1 cellular context compared by ENCODE assay signal in the genomic region with DNA sequence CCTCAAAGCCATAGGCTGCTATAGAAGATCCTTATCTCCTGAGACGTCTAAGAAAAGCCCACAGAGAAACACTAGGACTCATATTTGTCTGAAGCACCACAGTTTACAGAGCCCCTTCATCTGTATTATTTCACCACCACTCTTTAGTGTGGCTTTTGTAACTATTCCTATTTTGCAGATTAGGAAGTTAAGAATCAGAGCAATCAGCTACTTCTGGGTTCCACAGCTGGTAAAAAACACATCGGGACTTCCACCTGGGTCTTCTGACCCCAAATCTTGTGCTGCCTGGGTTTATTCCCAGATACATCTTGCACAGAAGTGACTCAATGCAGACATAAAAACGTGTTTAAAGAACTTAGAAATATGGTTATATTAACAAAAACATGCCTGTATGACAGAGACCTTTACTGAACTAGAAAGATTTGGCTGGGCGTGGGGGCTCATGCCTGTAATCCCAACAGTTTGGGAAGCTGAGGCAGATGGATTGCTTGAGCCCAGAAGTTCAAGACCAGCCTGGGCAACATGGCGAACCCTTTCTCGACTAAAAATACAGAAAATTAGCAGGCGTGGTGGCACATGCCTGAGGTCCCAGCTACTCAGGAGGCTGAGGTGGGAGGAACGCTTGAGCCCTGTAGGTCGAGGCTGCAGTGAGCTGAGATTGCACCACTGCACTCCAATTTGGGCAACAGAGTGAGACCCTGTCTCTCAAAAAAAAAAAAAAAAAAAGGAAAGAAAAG.
TF ChIP-seq lines count a peak whose summit lies in the region.

No MANE protein-coding gene starts in this region.

TF ChIP-seq in GM23338, 12 proteins besides CTCF, POLR2A, EP300 and RAD21 (continued from another document):
- no peak for TF ChIP-seq ZNF462 (CRISPR knock-in tag; IDR thresholded peaks at IDR 0.05)
- TF ChIP-seq, protein P1, sequence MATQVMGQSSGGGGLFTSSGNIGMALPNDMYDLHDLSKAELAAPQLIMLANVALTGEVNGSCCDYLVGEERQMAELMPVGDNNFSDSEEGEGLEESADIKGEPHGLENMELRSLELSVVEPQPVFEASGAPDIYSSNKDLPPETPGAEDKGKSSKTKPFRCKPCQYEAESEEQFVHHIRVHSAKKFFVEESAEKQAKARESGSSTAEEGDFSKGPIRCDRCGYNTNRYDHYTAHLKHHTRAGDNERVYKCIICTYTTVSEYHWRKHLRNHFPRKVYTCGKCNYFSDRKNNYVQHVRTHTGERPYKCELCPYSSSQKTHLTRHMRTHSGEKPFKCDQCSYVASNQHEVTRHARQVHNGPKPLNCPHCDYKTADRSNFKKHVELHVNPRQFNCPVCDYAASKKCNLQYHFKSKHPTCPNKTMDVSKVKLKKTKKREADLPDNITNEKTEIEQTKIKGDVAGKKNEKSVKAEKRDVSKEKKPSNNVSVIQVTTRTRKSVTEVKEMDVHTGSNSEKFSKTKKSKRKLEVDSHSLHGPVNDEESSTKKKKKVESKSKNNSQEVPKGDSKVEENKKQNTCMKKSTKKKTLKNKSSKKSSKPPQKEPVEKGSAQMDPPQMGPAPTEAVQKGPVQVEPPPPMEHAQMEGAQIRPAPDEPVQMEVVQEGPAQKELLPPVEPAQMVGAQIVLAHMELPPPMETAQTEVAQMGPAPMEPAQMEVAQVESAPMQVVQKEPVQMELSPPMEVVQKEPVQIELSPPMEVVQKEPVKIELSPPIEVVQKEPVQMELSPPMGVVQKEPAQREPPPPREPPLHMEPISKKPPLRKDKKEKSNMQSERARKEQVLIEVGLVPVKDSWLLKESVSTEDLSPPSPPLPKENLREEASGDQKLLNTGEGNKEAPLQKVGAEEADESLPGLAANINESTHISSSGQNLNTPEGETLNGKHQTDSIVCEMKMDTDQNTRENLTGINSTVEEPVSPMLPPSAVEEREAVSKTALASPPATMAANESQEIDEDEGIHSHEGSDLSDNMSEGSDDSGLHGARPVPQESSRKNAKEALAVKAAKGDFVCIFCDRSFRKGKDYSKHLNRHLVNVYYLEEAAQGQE (IDR thresholded peaks at IDR 0.05; ENCODE audit: unreplicated experiment): no peak
- no peak for TF ChIP-seq JUNB (IDR thresholded peaks at IDR 0.05; ENCODE audit: unreplicated experiment)
- no peak for TF ChIP-seq NANOG (IDR thresholded peaks at IDR 0.05; ENCODE audit: borderline replicate concordance)
- TF ChIP-seq POLR2AphosphoS5 (IDR thresholded peaks at IDR 0.05; ENCODE audit: low read depth): no peak
- no peak for TF ChIP-seq ZNF114 (CRISPR knock-in tag; IDR thresholded peaks at IDR 0.05)
